23 cellular contexts compared by ENCODE assay signal in genomic region chr3:32488609-32489008, GRCh38. TPM values are rescaled to one million over a fixed set of nuclear protein-coding genes. Genes with fewer than 3 reads are reported as not detected.
A peak's percentile ranks its signal among the peaks of the same experiment; 100 is the strongest.
DNase-seq lines count a peak whose midpoint lies in the region; ATAC-seq and TF ChIP-seq lines count a peak whose summit lies in the region.
"Had no signal": no experiment of that assay in that cellular context is flagged by ENCODE, and none has a peak within 500 bp of the region (broad histone marks: within the 10 kb centered on the region; RNA-seq: fewer than 3 reads in every experiment).

No MANE protein-coding gene starts in this region.

- no peaks in the 10 kb centered on the region for H3K9me3 ChIP-seq in thyroid gland
- no peaks in the 10 kb centered on the region for H3K9me3 ChIP-seq in PC-3 (ENCODE audit: low read length)
- H3K9me3 ChIP-seq in Caco-2, result no peaks in the 10 kb centered on the region
- H3K9me3 ChIP-seq: SJSA1 had no signal

- H3F3A ChIP-seq in PC-3 (ENCODE audit: low read length, unreplicated experiment), result no peaks in the 10 kb centered on the region

- no TSS peak for BruUV-seq in PC-3 (replicated peaks; lab: Mats Ljungman, UMichigan)
- BruUV-seq in Caco-2 (replicated peaks; lab: Mats Ljungman, UMichigan), result no TSS peak

- H3K9me2 ChIP-seq in PC-3 (replicated peaks; ENCODE audit: low read length), result no peaks in the 10 kb centered on the region

- no peak for TF ChIP-seq POLR2A in thyroid gland (IDR thresholded peaks at IDR 0.05)

- no peaks in the 10 kb centered on the region for H3K27me3 Mint-ChIP-seq in activated CD4-positive, alpha-beta T cell treated with anti-CD3 and anti-CD28 coated beads, Interleukin-2, amount 10 ng/mL, durations not matched to agents 7 days and 5 days
- no peaks in the 10 kb centered on the region for H3K27me3 Mint-ChIP-seq in activated T-helper 2 cell treated with anti-CD3 and anti-CD28 coated beads, Interferon-gamma antibody, Interleukin-2, Interleukin-4, amounts not matched to agents 10 μg/mL and 5 μg/mL and 100 μg/mL, durations not matched to agents 14 hours and 24 hours and 36 hours (ENCODE audit: low read depth)
- H3K27me3 Mint-ChIP-seq in memory B cell, result no peaks in the 10 kb centered on the region
- no peaks in the 10 kb centered on the region for H3K27me3 Mint-ChIP-seq in Caco-2 (ENCODE audit: insufficient read depth, unreplicated experiment)

- no peak for DNase-seq in activated CD4-positive, alpha-beta T cell treated with anti-CD3 and anti-CD28 coated beads, Interleukin-2, amount 10 ng/mL, durations not matched to agents 7 days and 5 days
- no peak for DNase-seq in activated CD4-positive, alpha-beta T cell treated with anti-CD3 and anti-CD28 coated beads, Interleukin-2, amount 50 U/mL, for 1 hour
- no peak for DNase-seq in activated T-helper 2 cell treated with anti-CD3 and anti-CD28 coated beads, Interferon-gamma antibody, Interleukin-2, Interleukin-4, amounts not matched to agents 10 μg/mL and 5 μg/mL and 100 μg/mL, durations not matched to agents 14 hours and 24 hours and 36 hours (ENCODE audit: low spot score)
- DNase-seq in memory B cell (ENCODE audit: low spot score in 2 of 2) (no peak), thyroid gland (no peak), PC-3 (no peak), Caco-2 (no peak)
- DNase-seq: CD8-positive, alpha-beta T cell; DMS 273 treated with DMSO at 0.1 percent for 48 hours; DMS79; HCEC 1CT; Karpas-422; NCI-H1092; NCI-H1417 treated with DMSO at 0.1 percent for 48 hours; NCI-H1694 treated with DMSO at 0.1 percent for 48 hours; NCI-H446; NCI-H524 treated with DMSO at 0.1 percent for 48 hours; NCI-H774; Right ventricle myocardium superior had no signal

- CTCF ChIA-PET in activated CD4-positive, alpha-beta T cell treated with anti-CD3 and anti-CD28 coated beads, Interleukin-2, amount 10 ng/mL, durations not matched to agents 7 days and 5 days (lab: Charles Lee), result no interaction called here
- CTCF ChIA-PET in PC-3 (lab: Charles Lee), result no interaction called here
- CTCF ChIA-PET in Caco-2 (lab: Charles Lee), result no interaction called here

- no peak overlapping the region for H3K4me2 ChIP-seq in PC-3 (ENCODE audit: low read length)
- H3K4me2 ChIP-seq: BLaER1 treated with 17β-estradiol and CSF1 and Interleukin-3, amounts not matched to agents 10 nM and 100 nM had no signal

- peak overlapping the region in 2 of 3 donors; percentile 63 to 76 for H3K27ac ChIP-seq in thyroid gland
- H3K27ac ChIP-seq in PC-3 (ENCODE audit: low read length), result no peak overlapping the region
- H3K27ac ChIP-seq: BLaER1 treated with 17β-estradiol and CSF1 and Interleukin-3, amounts not matched to agents 10 nM and 100 nM; HL-60; SJSA1 had no signal

- ATAC-seq in memory B cell (ENCODE audit: low read depth), result no peak
- ATAC-seq in PC-3, result no peak
- ATAC-seq in HG02870 (IDR thresholded peaks at IDR 0.05; ENCODE audit: unreplicated experiment), result no peak
- ATAC-seq: CD8-positive, alpha-beta T cell had no signal

- H3K4me1 Mint-ChIP-seq in activated CD4-positive, alpha-beta T cell treated with anti-CD3 and anti-CD28 coated beads, Interleukin-2, amount 10 ng/mL, durations not matched to agents 7 days and 5 days, result peaks cover 10% of the 10 kb centered on the region
- peaks cover 12% of the 10 kb centered on the region for H3K4me1 Mint-ChIP-seq in activated T-helper 2 cell treated with anti-CD3 and anti-CD28 coated beads, Interferon-gamma antibody, Interleukin-2, Interleukin-4, amounts not matched to agents 10 μg/mL and 5 μg/mL and 100 μg/mL, durations not matched to agents 14 hours and 24 hours and 36 hours (ENCODE audit: low read depth)
- H3K4me1 Mint-ChIP-seq in memory B cell (peaks cover 16% of the 10 kb centered on the region), Caco-2 (ENCODE audit: low read depth, unreplicated experiment) (peaks cover 9% of the 10 kb centered on the region)

- intact Hi-C loops in activated T-helper 2 cell treated with anti-CD3 and anti-CD28 coated beads, Interferon-gamma antibody, Interleukin-2, Interleukin-4, amounts not matched to agents 10 μg/mL and 5 μg/mL and 100 μg/mL, durations not matched to agents 14 hours and 24 hours and 36 hours (cut with micrococcal nuclease), result no loop called here
- intact Hi-C loops in thyroid gland (cut with DNase I) (no loop called here), PC-3 (cut with micrococcal nuclease) (no loop called here), Caco-2 (cut with micrococcal nuclease; ENCODE audit: unreplicated experiment) (no loop called here)

- TF ChIP-seq CTCF in thyroid gland (IDR thresholded peaks at IDR 0.05) (no peak), PC-3 (conservative IDR thresholded peaks at IDR 0.05; ENCODE audit: low read depth, low read length) (no peak), Caco-2 (IDR thresholded peaks at IDR 0.05; ENCODE audit: insufficient read depth in 1 of 2, low read depth in 1 of 2, low read length in 1 of 2, severe bottlenecking in 1 of 2, unreplicated experiment in 1 of 2) (no peak)

- H3K27me3 ChIP-seq in thyroid gland (no peaks in the 10 kb centered on the region), PC-3 (ENCODE audit: low read length) (no peaks in the 10 kb centered on the region), Caco-2 (replicated peaks; ENCODE audit: control insufficient read depth, insufficient read depth, low read length) (no peaks in the 10 kb centered on the region)
- H3K27me3 ChIP-seq: BLaER1 treated with 17β-estradiol and CSF1 and Interleukin-3, amounts not matched to agents 10 nM and 100 nM; SJSA1 had no signal

- H3K36me3 ChIP-seq in thyroid gland (peaks cover 0 to 3% of the 10 kb centered on the region in 2 donors), PC-3 (ENCODE audit: low read depth, low read length) (no peaks in the 10 kb centered on the region; the same call in 1 of the 2 replicates), Caco-2 (ENCODE audit: control insufficient read depth, insufficient read depth, low read length) (no peaks in the 10 kb centered on the region)

- H3K9ac ChIP-seq in PC-3 (ENCODE audit: low read length), result no peak overlapping the region
- H3K9ac ChIP-seq: BLaER1 treated with 17β-estradiol and CSF1 and Interleukin-3, amounts not matched to agents 10 nM and 100 nM had no signal

- 70 to 75% methylated on average over 3 of the region's 3 CpGs for WGBS in thyroid gland, 2 donors

- 0 out of 2 replicates have a peak, but pooled peaks cover 8% of the 10 kb centered on the region for H3K79me2 ChIP-seq in PC-3 (ENCODE audit: low read length)

- H3K27ac Mint-ChIP-seq in activated CD4-positive, alpha-beta T cell treated with anti-CD3 and anti-CD28 coated beads, Interleukin-2, amount 10 ng/mL, durations not matched to agents 7 days and 5 days, result peak overlapping the region; percentile 15
- H3K27ac Mint-ChIP-seq in activated T-helper 2 cell treated with anti-CD3 and anti-CD28 coated beads, Interferon-gamma antibody, Interleukin-2, Interleukin-4, amounts not matched to agents 10 μg/mL and 5 μg/mL and 100 μg/mL, durations not matched to agents 14 hours and 24 hours and 36 hours, result peak overlapping the region; percentile 49
- H3K27ac Mint-ChIP-seq in memory B cell, result peak overlapping the region; percentile 35
- no peak overlapping the region for H3K27ac Mint-ChIP-seq in Caco-2 (ENCODE audit: unreplicated experiment)
- H3K27ac Mint-ChIP-seq: CD8-positive, alpha-beta T cell had no signal

- peaks cover 32% of the 10 kb centered on the region for H3K36me3 Mint-ChIP-seq in activated CD4-positive, alpha-beta T cell treated with anti-CD3 and anti-CD28 coated beads, Interleukin-2, amount 10 ng/mL, durations not matched to agents 7 days and 5 days (ENCODE audit: low read depth)
- H3K36me3 Mint-ChIP-seq in activated T-helper 2 cell treated with anti-CD3 and anti-CD28 coated beads, Interferon-gamma antibody, Interleukin-2, Interleukin-4, amounts not matched to agents 10 μg/mL and 5 μg/mL and 100 μg/mL, durations not matched to agents 14 hours and 24 hours and 36 hours (ENCODE audit: low read depth), result peaks cover 39% of the 10 kb centered on the region
- H3K36me3 Mint-ChIP-seq in memory B cell (peaks cover 9% of the 10 kb centered on the region), Caco-2 (ENCODE audit: insufficient read depth, unreplicated experiment) (peaks cover 11% of the 10 kb centered on the region)

- no peaks in the 10 kb centered on the region for H4K20me1 ChIP-seq in PC-3 (ENCODE audit: low read length)

- no peak overlapping the region for H2AFZ ChIP-seq in PC-3 (ENCODE audit: low read length)

- H3K9me3 Mint-ChIP-seq in activated CD4-positive, alpha-beta T cell treated with anti-CD3 and anti-CD28 coated beads, Interleukin-2, amount 10 ng/mL, durations not matched to agents 7 days and 5 days, result no peaks in the 10 kb centered on the region
- H3K9me3 Mint-ChIP-seq in activated T-helper 2 cell treated with anti-CD3 and anti-CD28 coated beads, Interferon-gamma antibody, Interleukin-2, Interleukin-4, amounts not matched to agents 10 μg/mL and 5 μg/mL and 100 μg/mL, durations not matched to agents 14 hours and 24 hours and 36 hours, result no peaks in the 10 kb centered on the region
- H3K9me3 Mint-ChIP-seq in memory B cell (no peaks in the 10 kb centered on the region), Caco-2 (ENCODE audit: unreplicated experiment) (no peaks in the 10 kb centered on the region)
- H3K9me3 Mint-ChIP-seq: CD8-positive, alpha-beta T cell had no signal

- H3K4me1 ChIP-seq in thyroid gland, result peaks cover 9 to 22% of the 10 kb centered on the region in 2 donors
- no peaks in the 10 kb centered on the region for H3K4me1 ChIP-seq in PC-3 (ENCODE audit: insufficient read depth, low read length)
- H3K4me1 ChIP-seq in Caco-2, result peaks cover 10% of the 10 kb centered on the region

- POLR2A ChIA-PET in activated CD4-positive, alpha-beta T cell treated with anti-CD3 and anti-CD28 coated beads, Interleukin-2, amount 10 ng/mL, durations not matched to agents 7 days and 5 days (lab: Charles Lee), result no interaction called here
- POLR2A ChIA-PET in PC-3 (lab: Charles Lee; ENCODE audit: unreplicated experiment) (no interaction called here), Caco-2 (lab: Charles Lee) (no interaction called here)

- H3K4me3 Mint-ChIP-seq in activated CD4-positive, alpha-beta T cell treated with anti-CD3 and anti-CD28 coated beads, Interleukin-2, amount 10 ng/mL, durations not matched to agents 7 days and 5 days, result no peak overlapping the region
- no peak overlapping the region for H3K4me3 Mint-ChIP-seq in activated T-helper 2 cell treated with anti-CD3 and anti-CD28 coated beads, Interferon-gamma antibody, Interleukin-2, Interleukin-4, amounts not matched to agents 10 μg/mL and 5 μg/mL and 100 μg/mL, durations not matched to agents 14 hours and 24 hours and 36 hours (ENCODE audit: low read depth)
- H3K4me3 Mint-ChIP-seq in memory B cell, result no peak overlapping the region
- no peak overlapping the region for H3K4me3 Mint-ChIP-seq in Caco-2 (ENCODE audit: unreplicated experiment)
- H3K4me3 Mint-ChIP-seq: CD8-positive, alpha-beta T cell had no signal

- H3K4me3 ChIP-seq in thyroid gland (replicated peaks in 1 of 3), result no peak overlapping the region
- no peak overlapping the region for H3K4me3 ChIP-seq in PC-3 (ENCODE audit: low read length)
- H3K4me3 ChIP-seq in Caco-2 (ENCODE audit: low read depth, low read length), result no peak overlapping the region
- H3K4me3 ChIP-seq: BLaER1 treated with 17β-estradiol and CSF1 and Interleukin-3, amounts not matched to agents 10 nM and 100 nM; SJSA1 had no signal

RNA-seq across cellular contexts. Expression of gene CMTM6, which starts 14.0 kb away (rescaled TPM):
- 10 to 100 TPM; 55.2 to 57.1 TPM for total RNA-seq in activated CD4-positive, alpha-beta T cell treated with anti-CD3 and anti-CD28 coated beads, Interleukin-2, amount 10 ng/mL, durations not matched to agents 7 days and 5 days
- total RNA-seq in activated T-helper 2 cell treated with anti-CD3 and anti-CD28 coated beads, Interferon-gamma antibody, Interleukin-2, Interleukin-4, amounts not matched to agents 10 μg/mL and 5 μg/mL and 100 μg/mL, durations not matched to agents 14 hours and 24 hours and 36 hours, result 107 and 108 TPM in 2 replicates
- total RNA-seq in thyroid gland (100 to 1,000 TPM in 1 of 4 donors, 10 to 100 TPM in 3; 63.8 to 124 (median 71.3) TPM), PC-3 (2014; rRNA removed) (53.3 and 67.4 TPM in 2 replicates), Caco-2 (2022) (39.7 and 41.8 TPM in 2 replicates)
